In genomic region chr1:22829001-22829989, GRCh38 we compare ENCODE assay signal across 14 cellular contexts.
DNase-seq lines count a peak whose midpoint lies in the region; ATAC-seq, FAIRE-seq and TF ChIP-seq lines count a peak whose summit lies in the region.
"Had no signal": no experiment of that assay in that cellular context is flagged by ENCODE, and none has a peak within 500 bp of the region (broad histone marks: within the 10 kb centered on the region; RNA-seq: fewer than 3 reads in every experiment).

No MANE protein-coding gene starts in this region.

- H3K79me2 ChIP-seq in keratinocyte (ENCODE audit: control insufficient read depth, insufficient read depth, low read length): no peaks in the 10 kb centered on the region
- no peaks in the 10 kb centered on the region for H3K79me2 ChIP-seq in MM.1S (ENCODE audit: low read length)

- H3K9ac ChIP-seq in keratinocyte (ENCODE audit: control insufficient read depth, extremely low read depth, insufficient read depth, low read length) (peak overlapping the region; percentile 60), MM.1S (ENCODE audit: low read length) (no peak overlapping the region)

- H3K27ac ChIP-seq in caudate nucleus (ENCODE audit: low read depth, low read length): no peak overlapping the region
- peak overlapping the region; percentile 85 for H3K27ac ChIP-seq in keratinocyte (ENCODE audit: control insufficient read depth, insufficient read depth, low read length)
- no peak overlapping the region for H3K27ac ChIP-seq in spleen
- no peak overlapping the region for H3K27ac ChIP-seq in MM.1S (ENCODE audit: low read length)
- H3K27ac ChIP-seq: right lobe of liver had no signal

- H3K36me3 ChIP-seq in keratinocyte (ENCODE audit: control insufficient read depth in 2 of 2, extremely low read depth in 1 of 2, insufficient read depth in 2 of 2, low read length in 2 of 2) (no peaks in the 10 kb centered on the region), spleen (no peaks in the 10 kb centered on the region), MM.1S (replicated peaks; ENCODE audit: insufficient read depth, low read length) (no peaks in the 10 kb centered on the region)
- H3K36me3 ChIP-seq: right lobe of liver had no signal

- DNase-seq in caudate nucleus (lab: John Stamatoyannopoulos, UW) (peak in 37 of 61 donors; percentile 9 to 84 (median 38)), keratinocyte (ENCODE audit: low read depth, low spot score) (peak; percentile 55), spleen (peak; percentile 61), MM.1S (no peak), COR-L47 (lab: John Stamatoyannopoulos, UW) (no peak)
- DNase-seq in stimulated activated CD4-positive, alpha-beta T cell treated with anti-CD3 and anti-CD28 coated beads, Interleukin-4, amount 100 ng/mL, for 24 hours: no peak
- DNase-seq: activated B cell treated with CpG ODN at 0.5 μM for 24 hours; activated naive CD8-positive, alpha-beta T cell treated with anti-CD3 and anti-CD28 coated beads, Interleukin-2, amount 50 U/mL, for 24 hours; CD4-positive, alpha-beta memory T cell; effector CD8-positive, alpha-beta T cell; NCI-H510A had no signal

- dilution Hi-C loops in keratinocyte (cut with MboI; ENCODE audit: extremely low pct_ligation_motif_present, low sequenced_read_pairs): no loop called here

- peak; percentile 87 for FAIRE-seq in keratinocyte (lab: Jason Lieb, UNC)

- peaks cover 7% of the 10 kb centered on the region for H3K9me1 ChIP-seq in keratinocyte (ENCODE audit: control insufficient read depth, extremely low read depth, insufficient read depth, low read length)

- H3K27me3 ChIP-seq in keratinocyte (ENCODE audit: control insufficient read depth, extremely low read depth, insufficient read depth, low read length): no peaks in the 10 kb centered on the region
- peaks cover 0 to 10% (median 0%) of the 10 kb centered on the region in 7 donors for H3K27me3 ChIP-seq in spleen (replicated peaks in 1 of 7)
- H3K27me3 ChIP-seq in MM.1S (replicated peaks; ENCODE audit: insufficient read depth, low read length): peaks cover 99% of the 10 kb centered on the region
- H3K27me3 ChIP-seq: right lobe of liver had no signal

- intact Hi-C loops in spleen (cut with DNase I; ENCODE audit: low total_unique reads): no loop called here

- H3K4me2 ChIP-seq in keratinocyte (ENCODE audit: control insufficient read depth, extremely low read depth, insufficient read depth, low read depth, low read length) (peak overlapping the region; percentile 63), MM.1S (ENCODE audit: low read depth, low read length) (no peak overlapping the region)

- 70 to 79% (median 75%) methylated on average over 15 to 18 of the region's 18 CpGs for WGBS in spleen, 5 donors

- H3K4me3 ChIP-seq in keratinocyte (ENCODE audit: control insufficient read depth in 2 of 3, extremely low read depth in 1 of 3, insufficient read depth in 2 of 3, low read depth in 1 of 3, low read length in 3 of 3) (peak overlapping the region in 1 of 3 experiments; percentile 28), spleen (no peak overlapping the region), MM.1S (ENCODE audit: low read length) (no peak overlapping the region)
- H3K4me3 ChIP-seq: right lobe of liver had no signal

- no peak for TF ChIP-seq EP300 in Ishikawa (IDR thresholded peaks at IDR 0.05; ENCODE audit: borderline replicate concordance)

- H3K9me2 ChIP-seq in MM.1S (replicated peaks; ENCODE audit: insufficient read depth, low read length): no peaks in the 10 kb centered on the region

- TF ChIP-seq POLR2A in spleen (IDR thresholded peaks at IDR 0.05): no peak

- H4K20me1 ChIP-seq in keratinocyte (ENCODE audit: control insufficient read depth, extremely low read depth, insufficient read depth, low read length): no peaks in the 10 kb centered on the region
- no peaks in the 10 kb centered on the region for H4K20me1 ChIP-seq in MM.1S (ENCODE audit: insufficient read depth, low read length)

- TF ChIP-seq CTCF in keratinocyte (optimal IDR thresholded peaks at IDR 0.05 in 1 of 3, IDR thresholded peaks at IDR 0.05 in 1 of 3, conservative IDR thresholded peaks at IDR 0.05 in 1 of 3; ENCODE audit: extremely low read depth in 1 of 3, insufficient read depth in 2 of 3, low read length in 3 of 3) (no peak), spleen (IDR thresholded peaks at IDR 0.05 in 8 of 11, conservative IDR thresholded peaks at IDR 0.05 in 3 of 11) (no peak), MM.1S (IDR thresholded peaks at IDR 0.05; ENCODE audit: low read length) (no peak)

- no peaks in the 10 kb centered on the region for H3K9me3 ChIP-seq in keratinocyte (ENCODE audit: control insufficient read depth, low read depth, low read length)
- no peaks in the 10 kb centered on the region for H3K9me3 ChIP-seq in spleen
- no peaks in the 10 kb centered on the region for H3K9me3 ChIP-seq in MM.1S (replicated peaks; ENCODE audit: insufficient read depth, low read length)
- H3K9me3 ChIP-seq: right lobe of liver had no signal

- H2AFZ ChIP-seq in keratinocyte (ENCODE audit: control insufficient read depth, low read length) (peak overlapping the region; percentile 53), MM.1S (ENCODE audit: low read length) (no peak overlapping the region)

- H3F3A ChIP-seq in MM.1S (ENCODE audit: insufficient read depth, low read length): no peaks in the 10 kb centered on the region

- TF ChIP-seq RAD21 in Ishikawa (IDR thresholded peaks at IDR 0.05; ENCODE audit: low read depth): no peak

- no peak for ATAC-seq in HG02610 (IDR thresholded peaks at IDR 0.05; ENCODE audit: unreplicated experiment)
- ATAC-seq: activated naive CD8-positive, alpha-beta T cell treated with anti-CD3 and anti-CD28 coated beads, Interleukin-2, amount 50 U/mL, for 24 hours; right lobe of liver had no signal

- H3K4me1 ChIP-seq in keratinocyte (ENCODE audit: control insufficient read depth, extremely low read depth, insufficient read depth, low read length): peaks cover 72% of the 10 kb centered on the region
- no peaks in the 10 kb centered on the region for H3K4me1 ChIP-seq in spleen
- no peaks in the 10 kb centered on the region for H3K4me1 ChIP-seq in MM.1S (ENCODE audit: low read length)

TF ChIP-seq in Ishikawa, 13 proteins besides CTCF, POLR2A, EP300 and RAD21:
- TF ChIP-seq USF1 (IDR thresholded peaks at IDR 0.05) (0 out of 2 replicates have a peak, but pooled peaks have one; percentile 37), CEBPB (IDR thresholded peaks at IDR 0.05) (no peak), EGR1 (IDR thresholded peaks at IDR 0.05) (no peak), REST (IDR thresholded peaks at IDR 0.05; ENCODE audit: low read depth) (no peak), TAF1 (IDR thresholded peaks at IDR 0.05; ENCODE audit: low read depth) (no peak), MAX (IDR thresholded peaks at IDR 0.05) (no peak)

Comparison
In these comparisons a context has a peak if more than half of its experiments do, and no peak if none do; other contexts are left out.
1. DNase-seq: peak in caudate nucleus (37 of 61), keratinocyte (single experiment) and spleen (single experiment); none in stimulated activated CD4-positive, alpha-beta T cell treated with anti-CD3 and anti-CD28 coated beads, Interleukin-4, amount 100 ng/mL, for 24 hours (single experiment), MM.1S (single experiment) and COR-L47 (single experiment).